Comparison of ENCODE assay signal across 8 cellular contexts in genomic region chr19:55117636-55118391, GRCh38. TPM values are rescaled to one million over a fixed set of nuclear protein-coding genes. Genes with fewer than 3 reads are reported as not detected.
DNase-seq lines count a peak whose midpoint lies in the region; FAIRE-seq and TF ChIP-seq lines count a peak whose summit lies in the region.

Gene PPP1R12C (minus strand): TSS chr19:55117637. CDS start chr19:55117543, 94 bp downstream.

- CTCF ChIA-PET in activated naive CD4-positive, alpha-beta T cell treated with anti-CD3 and anti-CD28 coated beads for 36 hours (lab: Charles Lee) = interaction anchor here (0.6 to 1.2 kb wide), 2 partner anchors 138 to 267 kb away, joined by 3 read pairs; partner anchors contain the start of gene TMEM238

- TF ChIP-seq CTCF in HFF-Myc (IDR thresholded peaks at IDR 0.05; ENCODE audit: low read depth, low read length, missing control alignments) (no peak), subcutaneous adipose tissue (IDR thresholded peaks at IDR 0.05; ENCODE audit: low read depth) (no peak)

- peak within 1 kb of the TSS; percentile 67 for H2BK5ac ChIP-seq in neuronal stem cell (ENCODE audit: low read length)

- peak within 1 kb of the TSS; percentile 83 for H3K23ac ChIP-seq in neuronal stem cell (ENCODE audit: low read depth, low read length, poor library complexity)

- H3K27ac Mint-ChIP-seq in activated naive CD4-positive, alpha-beta T cell treated with anti-CD3 and anti-CD28 coated beads for 36 hours = peak within 1 kb of the TSS; percentile 90

- H3K18ac ChIP-seq in neuronal stem cell (ENCODE audit: low read length) = peak within 1 kb of the TSS; percentile 97

- peak within 1 kb of the TSS; percentile 98 for H3K4me3 Mint-ChIP-seq in activated naive CD4-positive, alpha-beta T cell treated with anti-CD3 and anti-CD28 coated beads for 36 hours

- H3K4me3 ChIP-seq in HFF-Myc (replicated peaks; ENCODE audit: low read depth, low read length) (peak within 1 kb of the TSS; percentile 96), neuronal stem cell (ENCODE audit: low read length in 2 of 2) (peak within 1 kb of the TSS; percentile 65 to 98)

- H2BK15ac ChIP-seq in neuronal stem cell (ENCODE audit: low read length) = peak within 1 kb of the TSS; percentile 21

- H3K27me3 ChIP-seq in neuronal stem cell (ENCODE audit: control insufficient read depth in 3 of 3, insufficient read depth in 3 of 3, low read depth in 1 of 3, low read length in 3 of 3) = peaks cover 0 to 13% (median 0%) of the 10 kb centered on the region in 3 experiments

- H3K36me3 Mint-ChIP-seq in activated naive CD4-positive, alpha-beta T cell treated with anti-CD3 and anti-CD28 coated beads for 36 hours (ENCODE audit: low read depth) = no peaks in the 10 kb centered on the region

- H2BK12ac ChIP-seq in neuronal stem cell (ENCODE audit: low read length) = no peak within 1 kb of the TSS

- H3K4ac ChIP-seq in neuronal stem cell (ENCODE audit: low read length) = peak within 1 kb of the TSS; percentile 66

- H3K4me2 ChIP-seq in neuronal stem cell (ENCODE audit: insufficient read depth, low read length, poor library complexity, severe bottlenecking) = peak within 1 kb of the TSS; percentile 99

- WGBS in neuronal stem cell (ENCODE audit: extremely low coverage in 2 of 2, insufficient read length in 2 of 2, insufficient replicate concordance in 1 of 2), 2 donors = no CpG with 5 or more reads among the region's 46 CpGs

- peak within 1 kb of the TSS; percentile 56 for H3K27ac ChIP-seq in neuronal stem cell (replicated peaks; ENCODE audit: low read length)

- intact Hi-C loops in activated naive CD4-positive, alpha-beta T cell treated with anti-CD3 and anti-CD28 coated beads for 36 hours (cut with micrococcal nuclease) = loop anchor here (1.0 to 5.0 kb wide), 10 partner anchors 37 to 653 kb away; partner anchors contain the start of genes HSPBP1, KMT5C, PPP6R1 and RPL28

- H3K9ac ChIP-seq in neuronal stem cell (ENCODE audit: low read depth, low read length, poor library complexity) = peak within 1 kb of the TSS; percentile 99

- H3K27me3 Mint-ChIP-seq in activated naive CD4-positive, alpha-beta T cell treated with anti-CD3 and anti-CD28 coated beads for 36 hours (ENCODE audit: low read depth) = peaks cover 2% of the 10 kb centered on the region

- H4K8ac ChIP-seq in neuronal stem cell (ENCODE audit: low read depth, low read length) = peak within 1 kb of the TSS; percentile 26

- peak within 1 kb of the TSS; percentile 93 for H2AFZ ChIP-seq in neuronal stem cell (ENCODE audit: low read length)

- H2AK5ac ChIP-seq in neuronal stem cell (ENCODE audit: low read depth, low read length) = peak within 1 kb of the TSS; percentile 97

- H3K4me1 ChIP-seq in neuronal stem cell (ENCODE audit: control insufficient read depth in 2 of 2, insufficient read depth in 1 of 2, low read depth in 1 of 2, low read length in 2 of 2) = peaks cover 34% of the 10 kb centered on the region in 2 donors

- peaks cover 22% of the 10 kb centered on the region for H3K79me1 ChIP-seq in neuronal stem cell (ENCODE audit: low read depth, low read length)

- H3K9me3 ChIP-seq in neuronal stem cell (replicated peaks in 1 of 2; ENCODE audit: control insufficient read depth in 2 of 2, insufficient read depth in 1 of 2, low read depth in 1 of 2, low read length in 2 of 2) = no peaks in the 10 kb centered on the region

- H3K4me1 Mint-ChIP-seq in activated naive CD4-positive, alpha-beta T cell treated with anti-CD3 and anti-CD28 coated beads for 36 hours (ENCODE audit: low read depth) = peaks cover 23% of the 10 kb centered on the region

- DNase-seq in GF-D8 (lab: John Stamatoyannopoulos, UW) = peak; percentile 93
- peak; percentile 95 for DNase-seq in HFF-Myc (ENCODE audit: extremely low read depth, low read depth)
- DNase-seq in NAMALWA (ENCODE audit: low spot score) = peak; percentile 97
- peak; percentile 93 for DNase-seq in SK-N-DZ (ENCODE audit: low spot score)
- DNase-seq in activated naive CD4-positive, alpha-beta T cell treated with anti-CD3 and anti-CD28 coated beads for 36 hours = peak; percentile 99
- DNase-seq in frontal cortex (ENCODE audit: low spot score in 2 of 2) = peak; percentile 100
- DNase-seq in neuronal stem cell (ENCODE audit: low spot score) = peak; percentile 97

- no peaks in the 10 kb centered on the region for H3K9me3 Mint-ChIP-seq in activated naive CD4-positive, alpha-beta T cell treated with anti-CD3 and anti-CD28 coated beads for 36 hours

- peaks cover 0 to 1% of the 10 kb centered on the region in 2 donors for H3K36me3 ChIP-seq in neuronal stem cell (replicated peaks in 1 of 2; ENCODE audit: control insufficient read depth in 2 of 2, insufficient read depth in 2 of 2, low read length in 2 of 2)

- peak within 1 kb of the TSS; percentile 94 for H3K14ac ChIP-seq in neuronal stem cell (ENCODE audit: low read length)

- H4K91ac ChIP-seq in neuronal stem cell (ENCODE audit: low read depth, low read length, poor library complexity) = no peak within 1 kb of the TSS

- peak within 1 kb of the TSS; percentile 32 for H2BK120ac ChIP-seq in neuronal stem cell (ENCODE audit: low read depth, low read length)

- no peak for FAIRE-seq in frontal cortex (lab: Jason Lieb, UNC)

RNA-seq across cellular contexts. Expression of gene PPP1R12C, which starts in this region (rescaled TPM):
- polyA plus RNA-seq in SK-N-DZ (2014; cell fraction: cytosol; rRNA removed) = 19.4 and 22.7 TPM in 2 replicates
- polyA plus RNA-seq in SK-N-DZ (2014; cell fraction: nucleus; rRNA removed) = 314 and 319 TPM in 2 replicates
- 10 to 100 TPM; 41.2 to 42.1 TPM for total RNA-seq in activated naive CD4-positive, alpha-beta T cell treated with anti-CD3 and anti-CD28 coated beads for 36 hours
- total RNA-seq in frontal cortex (16.7 TPM), subcutaneous adipose tissue (100 to 1,000 TPM in 1 of 4 donors, 10 to 100 TPM in 3; 30.0 to 149 (median 69.6) TPM)
- polyA plus RNA-seq in neuronal stem cell (2013, experiment 1 of 2) = 45.4 TPM
- 45.1 TPM for polyA plus RNA-seq in neuronal stem cell (2013, experiment 2 of 2)

Comparison
In these comparisons a context has a peak if more than half of its experiments do, and no peak if none do; other contexts are left out.
1. Peak in every context shown above with its lines: DNase-seq, H3K4me3 ChIP-seq and H3K27ac ChIP-seq.